In genomic region chr2:105746177-105747080, GRCh38 we compare ENCODE assay signal across 8 cellular contexts. TPM values are rescaled to one million over a fixed set of nuclear protein-coding genes. Genes with fewer than 3 reads are reported as not detected.
DNase-seq lines count a peak whose midpoint lies in the region; ATAC-seq, FAIRE-seq and TF ChIP-seq lines count a peak whose summit lies in the region.

No MANE protein-coding gene starts in this region.

- H3K9ac ChIP-seq in HCT116 (ENCODE audit: low read length) = peak overlapping the region; percentile 76

- FAIRE-seq in GM12891 (lab: Jason Lieb, UNC) = peak; percentile 63

- H3K4me1 ChIP-seq in HCT116 (ENCODE audit: control insufficient read depth in 1 of 2, insufficient read depth in 2 of 2, low read length in 2 of 2) (peaks cover 6 to 16% of the 10 kb centered on the region in 2 experiments; a peak in 3 of 4 replicates), foreskin keratinocyte (peaks cover 8% of the 10 kb centered on the region), urinary bladder (ENCODE audit: insufficient read depth) (no peaks in the 10 kb centered on the region)

- peaks cover 0 to 2% of the 10 kb centered on the region in 2 donors for H3K9me3 Mint-ChIP-seq in activated T-cell treated with anti-CD3 and anti-CD28 coated beads, Interleukin-2, amount 50 U/mL, for 72 hours

- TF ChIP-seq RAD21 in HCT116 (IDR thresholded peaks at IDR 0.05; ENCODE audit: low read depth) = no peak

- TF ChIP-seq POLR2A in GM12891 (IDR thresholded peaks at IDR 0.05; ENCODE audit: low read depth, low read length) (peak; percentile 34; the same call in 1 of the 2 replicates), HCT116 (IDR thresholded peaks at IDR 0.05; ENCODE audit: borderline replicate concordance, extremely low read depth, insufficient read depth, insufficient read length) (no peak)

- no peaks in the 10 kb centered on the region for H3K9me2 ChIP-seq in HCT116 (ENCODE audit: insufficient read depth)

- H3K36me3 ChIP-seq in HCT116 (ENCODE audit: control insufficient read depth in 1 of 2, insufficient read depth in 2 of 2, low read length in 2 of 2) (0 out of 4 replicates have a peak, but pooled peaks cover 0 to 8% of the 10 kb centered on the region in 2 experiments), urinary bladder (ENCODE audit: insufficient read depth) (no peaks in the 10 kb centered on the region)

- no peaks in the 10 kb centered on the region for H4K20me1 ChIP-seq in HCT116 (ENCODE audit: insufficient read depth)

- H3K79me2 ChIP-seq in HCT116 (ENCODE audit: insufficient read depth, low read length) = peaks cover 59% of the 10 kb centered on the region

- H3K4me2 ChIP-seq in HCT116 (ENCODE audit: low read length) = peak overlapping the region; percentile 91

- RAD21 ChIA-PET in HCT116 (lab: Charles Lee; ENCODE audit: low non-redundant PET in 1 of 2, low total read pairs in 2 of 2, uncharacterized antibody in 2 of 2, unreplicated experiment in 2 of 2) = no interaction called here

- POLR2A ChIA-PET in HCT116 (lab: Charles Lee) = no interaction called here

- TSS peak; percentile 34 for BruUV-seq in HCT116 (replicated peaks; lab: Mats Ljungman, UMichigan)

- H3K4me1 Mint-ChIP-seq in activated T-cell treated with anti-CD3 and anti-CD28 coated beads, Interleukin-2, amount 50 U/mL, for 72 hours (ENCODE audit: low read depth) = peaks cover 78% of the 10 kb centered on the region

- no peak for ATAC-seq in HCT116
- peak; percentile 61 to 73 for ATAC-seq in activated T-cell treated with anti-CD3 and anti-CD28 coated beads, Interleukin-2, amount 50 U/mL, for 72 hours (replicated peaks in 1 of 2)
- ATAC-seq in foreskin keratinocyte = peak; percentile 57
- no peak for ATAC-seq in GM19328 (IDR thresholded peaks at IDR 0.05; ENCODE audit: unreplicated experiment)

- no peak overlapping the region for H2AFZ ChIP-seq in HCT116 (ENCODE audit: low read depth, low read length, poor library complexity, severe bottlenecking)

- DNase-seq in GM12891 (ENCODE audit: insufficient read length, low spot score) (peak; percentile 56), HCT116 (ENCODE audit: low read depth, low spot score) (no peak), NCI-H1105 (lab: John Stamatoyannopoulos, UW) (peak; percentile 22), foreskin keratinocyte (no peak), posterior vena cava (ENCODE audit: low spot score) (peak; percentile 86)
- peak; percentile 93 to 96 for DNase-seq in activated T-cell treated with anti-CD3 and anti-CD28 coated beads, Interleukin-2, amount 50 U/mL, for 72 hours

- peak overlapping the region; percentile 99 for H3K27ac Mint-ChIP-seq in activated T-cell treated with anti-CD3 and anti-CD28 coated beads, Interleukin-2, amount 50 U/mL, for 72 hours

- 51% methylated on average over 23 of the region's 23 CpGs for WGBS in urinary bladder

- no peaks in the 10 kb centered on the region for H3K27me3 ChIP-seq in HCT116 (ENCODE audit: insufficient read depth, low read length)
- no peaks in the 10 kb centered on the region for H3K27me3 ChIP-seq in foreskin keratinocyte

- CTCF ChIA-PET in HCT116 (lab: Charles Lee) = no interaction called here

- intact Hi-C loops in HCT116 (cut with micrococcal nuclease) (no loop called here), posterior vena cava (cut with DNase I) (no loop called here)

- no peak overlapping the region for H3K27ac ChIP-seq in HCT116 (ENCODE audit: low read depth, low read length)
- H3K27ac ChIP-seq in foreskin keratinocyte = peak overlapping the region; percentile 76
- H3K27ac ChIP-seq in urinary bladder (ENCODE audit: low read depth) = no peak overlapping the region

- no peak for TF ChIP-seq CTCF in HCT116 (IDR thresholded peaks at IDR 0.05 in 2 of 3, conservative IDR thresholded peaks at IDR 0.05 in 1 of 3; ENCODE audit: borderline replicate concordance in 1 of 3, insufficient read depth in 1 of 3, low read depth in 2 of 3, low read length in 2 of 3)
- TF ChIP-seq CTCF in foreskin keratinocyte (conservative IDR thresholded peaks at IDR 0.05) = no peak

- no peaks in the 10 kb centered on the region for H3K27me3 Mint-ChIP-seq in activated T-cell treated with anti-CD3 and anti-CD28 coated beads, Interleukin-2, amount 50 U/mL, for 72 hours (ENCODE audit: low read depth)

- H3K4me3 ChIP-seq in HCT116 (replicated peaks in 1 of 2; ENCODE audit: low read depth in 1 of 2, low read length in 2 of 2) (peak overlapping the region; percentile 55 to 75), urinary bladder (ENCODE audit: low read depth, low read length) (peak overlapping the region; percentile 98)

- H3K36me3 Mint-ChIP-seq in activated T-cell treated with anti-CD3 and anti-CD28 coated beads, Interleukin-2, amount 50 U/mL, for 72 hours (ENCODE audit: insufficient read depth in 2 of 2) = peaks cover 40 to 49% of the 10 kb centered on the region in 2 donors

- H3K9me3 ChIP-seq in HCT116 (ENCODE audit: control insufficient read depth in 1 of 2, insufficient read depth in 1 of 2, low read depth in 1 of 2, low read length in 2 of 2) = no peaks in the 10 kb centered on the region

- peak overlapping the region; percentile 95 to 96 for H3K4me3 Mint-ChIP-seq in activated T-cell treated with anti-CD3 and anti-CD28 coated beads, Interleukin-2, amount 50 U/mL, for 72 hours

TF ChIP-seq in GM12891, 5 proteins besides CTCF, POLR2A, EP300 and RAD21:
- TF ChIP-seq POLR2AphosphoS5 (IDR thresholded peaks at IDR 0.05; ENCODE audit: low read depth, low read length) (no peak), SPI1 (IDR thresholded peaks at IDR 0.05; ENCODE audit: low read depth, low read length) (peak; percentile 41; the same call in 1 of the 2 replicates), PAX5 (IDR thresholded peaks at IDR 0.05; ENCODE audit: insufficient read depth, low read length, severe bottlenecking) (peak; percentile 63), TAF1 (IDR thresholded peaks at IDR 0.05; ENCODE audit: low read depth, low read length) (peak; percentile 74; the same call in 1 of the 2 replicates), POU2F2 (IDR thresholded peaks at IDR 0.05; ENCODE audit: low read depth, low read length) (peak; percentile 14)

TF ChIP-seq in HCT116, 20 proteins besides CTCF, POLR2A, EP300 and RAD21 (continues in another document):
- TF ChIP-seq ELF1 (IDR thresholded peaks at IDR 0.05; ENCODE audit: borderline replicate concordance, low read depth) (no peak), SIN3A (IDR thresholded peaks at IDR 0.05; ENCODE audit: low read depth) (no peak), POLR2AphosphoS5 (IDR thresholded peaks at IDR 0.05; ENCODE audit: low read depth, low read length) (no peak), SRF (IDR thresholded peaks at IDR 0.05; ENCODE audit: low read depth) (no peak), EGR1 (IDR thresholded peaks at IDR 0.05; ENCODE audit: low read depth) (no peak), EZH2phosphoT487 (IDR thresholded peaks at IDR 0.05; ENCODE audit: borderline replicate concordance) (no peak), ATF3 (IDR thresholded peaks at IDR 0.05) (no peak), FOSL1 (IDR thresholded peaks at IDR 0.05; ENCODE audit: low read depth) (no peak), SP1 (IDR thresholded peaks at IDR 0.05; ENCODE audit: low read depth) (no peak), YY1 (IDR thresholded peaks at IDR 0.05; ENCODE audit: extremely low read depth, insufficient replicate concordance, low read depth, low read length) (no peak), MAX (IDR thresholded peaks at IDR 0.05) (no peak), EZH2 (IDR thresholded peaks at IDR 0.05) (no peak), ZBTB33 (IDR thresholded peaks at IDR 0.05; ENCODE audit: extremely low read depth, insufficient replicate concordance, low read length) (no peak), ZNF274 (IDR thresholded peaks at IDR 0.05; ENCODE audit: low read depth, low read length) (no peak), CBX3 (IDR thresholded peaks at IDR 0.05; ENCODE audit: low read depth) (no peak), JUND (IDR thresholded peaks at IDR 0.05) (no peak), ZFX (IDR thresholded peaks at IDR 0.05) (no peak), TCF7L2 (IDR thresholded peaks at IDR 0.05; ENCODE audit: borderline replicate concordance, extremely low read depth, insufficient read depth, insufficient read length) (no peak), CEBPB (IDR thresholded peaks at IDR 0.05; ENCODE audit: low read depth) (no peak)

RNA-seq across cellular contexts. Expression of gene NCK2, which starts 1.7 kb away (rescaled TPM):
- 28.9 TPM for polyA plus RNA-seq in GM12891 (2012; ENCODE audit: low read depth, missing spikeins)
- total RNA-seq in HCT116 (2021; ENCODE audit: unreplicated experiment) (26.7 TPM), foreskin keratinocyte (46.0 and 66.3 TPM in 2 replicates), posterior vena cava (10 to 100 TPM; 32.8 to 42.6 TPM), urinary bladder (31.5 TPM)
- polyA plus RNA-seq in HCT116 (2012) = 27.5 and 33.1 TPM in 2 replicates
- total RNA-seq in activated T-cell treated with anti-CD3 and anti-CD28 coated beads, Interleukin-2, amount 50 U/mL, for 72 hours = 100 to 1,000 TPM; 159 to 161 TPM
- polyA plus RNA-seq in foreskin keratinocyte (32.0 and 44.1 TPM in 2 replicates), urinary bladder (64.8 TPM)

Comparison
In these comparisons a context has a peak if more than half of its experiments do, and no peak if none do; other contexts are left out.
1. DNase-seq: peak in GM12891 (single experiment), NCI-H1105 (single experiment), activated T-cell treated with anti-CD3 and anti-CD28 coated beads, Interleukin-2, amount 50 U/mL, for 72 hours (2 of 2) and posterior vena cava (single experiment); none in HCT116 (single experiment) and foreskin keratinocyte (0 of 2).
2. ATAC-seq: peak in activated T-cell treated with anti-CD3 and anti-CD28 coated beads, Interleukin-2, amount 50 U/mL, for 72 hours (2 of 2) and foreskin keratinocyte (single experiment); none in HCT116 (single experiment) and GM19328 (single experiment).